Comparison of ENCODE assay signal across 25 cellular contexts in genomic region chr7:90488220-90488619, GRCh38. TPM values are rescaled to one million over a fixed set of nuclear protein-coding genes. Genes with fewer than 3 reads are reported as not detected.
"Had no signal": no experiment of that assay in that cellular context is flagged by ENCODE, and none has a peak within 500 bp of the region (broad histone marks: within the 10 kb centered on the region; RNA-seq: fewer than 3 reads in every experiment).

No MANE protein-coding gene starts in this region.

- H3K27ac ChIP-seq: cardiac muscle cell, left ventricle myocardium inferior, right atrium auricular region, tibial artery, uterus, WERI-Rb-1 had no signal

- H3K4me1 ChIP-seq: left ventricle myocardium inferior, right atrium auricular region, tibial artery, uterus had no signal

- H3K27me3 ChIP-seq: cardiac muscle cell, right atrium auricular region, tibial artery, uterus had no signal

- DNase-seq: activated CD4-positive, CD25-positive, alpha-beta regulatory T cell treated with anti-CD3 and anti-CD28 coated beads, Interleukin-2, amount 50 U/mL, for 72 hours; activated naive CD4-positive, alpha-beta T cell; activated naive CD8-positive, alpha-beta T cell treated with anti-CD3 and anti-CD28 coated beads for 36 hours; activated T-cell treated with anti-CD3 and anti-CD28 coated beads, Interleukin-2, amount 50 U/mL, for 1 hour; amygdala; effector CD4-positive, alpha-beta T cell; erythroblast; foreskin melanocyte; immature natural killer cell; kidney glomerular epithelial cell; left ventricle myocardium inferior; natural killer cell; stimulated activated CD4-positive, alpha-beta T cell treated with anti-CD3 and anti-CD28 coated beads, Interleukin-12 subunit alpha, Interleukin-12 subunit beta, amount 100 ng/mL, for 4 hours; stimulated activated naive CD8-positive, alpha-beta T cell treated with anti-CD3 and anti-CD28 coated beads, Interleukin-15, amount 100 ng/mL, for 72 hours; T-cell; tibial artery; uterus; WERI-Rb-1 had no signal

- H3K4me3 ChIP-seq: cardiac muscle cell, left ventricle myocardium inferior, right atrium auricular region, tibial artery, uterus had no signal

- ATAC-seq: natural killer cell; stimulated activated naive CD8-positive, alpha-beta T cell treated with anti-CD3 and anti-CD28 coated beads, Interleukin-15, amount 100 ng/mL, for 72 hours; T-cell had no signal

- H3K9me3 ChIP-seq: left ventricle myocardium inferior, right atrium auricular region, tibial artery, uterus had no signal

- H3K36me3 ChIP-seq: cardiac muscle cell, left ventricle myocardium inferior, right atrium auricular region, tibial artery, uterus, WERI-Rb-1 had no signal

RNA-seq across cellular contexts. Expression of gene PTTG1IP2, which starts 18.8 kb away (rescaled TPM):
- total RNA-seq: activated naive CD8-positive, alpha-beta T cell treated with anti-CD3 and anti-CD28 coated beads for 36 hours; cardiac muscle cell; chondrocyte; fibroblast of lung; left ventricle myocardium inferior; lung microvascular endothelial cell; natural killer cell; osteoblast; progenitor cell of endocrine pancreas; right atrium auricular region; T-cell; uterus had no signal
- polyA plus RNA-seq: cardiac muscle cell, fibroblast of lung, immature natural killer cell had no signal
